Comparison of ENCODE assay signal across 8 cellular contexts in the genomic region with DNA sequence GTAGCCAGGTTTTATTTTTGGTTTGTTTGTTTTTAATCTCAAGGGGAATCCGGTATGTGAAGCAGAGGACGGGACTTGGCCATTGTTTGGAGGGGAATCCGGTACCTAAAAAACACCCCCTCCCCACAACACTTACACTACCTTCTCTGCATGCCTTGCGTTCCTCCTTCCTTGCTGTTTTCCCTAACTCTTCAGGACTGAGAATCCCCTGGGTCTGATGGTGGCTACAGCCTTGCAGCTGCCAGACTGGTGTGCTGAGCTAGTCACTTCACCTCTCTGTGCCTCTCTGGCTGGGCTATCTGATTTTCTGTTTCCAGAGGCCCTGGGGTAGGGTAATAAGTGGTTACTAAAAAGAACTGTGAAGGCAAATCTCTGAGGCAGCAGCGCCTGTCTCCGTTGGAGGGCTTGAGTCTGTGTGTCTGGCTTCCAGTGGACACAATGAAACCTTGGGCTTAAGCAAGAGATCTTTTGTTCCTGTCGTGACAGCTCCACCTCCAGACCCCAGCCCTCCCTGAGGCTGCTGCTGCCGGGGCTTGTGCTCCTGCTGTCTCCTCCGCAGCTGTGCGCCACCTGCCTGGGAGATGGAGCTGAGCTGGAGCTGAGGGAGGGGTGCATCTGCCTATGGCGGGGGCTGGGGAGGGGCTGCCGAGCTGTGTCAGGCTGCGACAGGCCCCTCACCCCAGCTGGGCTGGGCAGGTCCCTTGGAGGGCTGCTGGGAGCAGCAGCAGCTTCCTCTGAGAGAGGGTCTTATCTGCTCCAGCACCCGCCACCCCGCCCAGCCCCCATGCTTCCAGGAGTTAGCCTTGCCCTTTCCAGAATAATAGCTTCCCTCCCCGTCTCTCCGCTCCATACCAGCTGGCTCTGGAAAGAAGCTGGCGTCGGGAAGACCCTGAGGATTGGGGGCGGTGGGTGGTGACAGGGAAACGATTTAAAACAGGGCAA.
DNase-seq lines count a peak whose midpoint lies in the region; ATAC-seq and TF ChIP-seq lines count a peak whose summit lies in the region.

No MANE protein-coding gene starts in this region.

- H3K4me1 ChIP-seq in ectodermal cell (ENCODE audit: control insufficient read depth, insufficient read depth, low read length): peaks cover 46% of the 10 kb centered on the region

- in situ Hi-C loops in GM13977 (cut with MboI; ENCODE audit: low pct_unique_long_range_greater_than_20kb, low sequenced_read_pairs, unreplicated experiment): no loop called here

- H3K27me3 Mint-ChIP-seq in nephron progenitor cell (ENCODE audit: low read depth, poor library complexity): peaks cover 61% of the 10 kb centered on the region

- H3K36me3 Mint-ChIP-seq in nephron progenitor cell (ENCODE audit: low read depth): no peaks in the 10 kb centered on the region

- H3K4me3 Mint-ChIP-seq in nephron progenitor cell: peak overlapping the region; percentile 77

- H3K36me3 ChIP-seq in ectodermal cell (ENCODE audit: control insufficient read depth, insufficient read depth, low read length): no peaks in the 10 kb centered on the region

- peak overlapping the region; percentile 96 for H3K27ac ChIP-seq in ectodermal cell (ENCODE audit: insufficient read depth, low read depth, low read length, poor library complexity, severe bottlenecking)

- H3K9me3 ChIP-seq in ectodermal cell (ENCODE audit: control insufficient read depth, low read length): no peaks in the 10 kb centered on the region

- no peak overlapping the region for H3K27ac Mint-ChIP-seq in nephron progenitor cell

- H3K27me3 ChIP-seq in ectodermal cell (ENCODE audit: control insufficient read depth, insufficient read depth, low read length, poor library complexity, severe bottlenecking): no peaks in the 10 kb centered on the region

- peaks cover 3% of the 10 kb centered on the region for H3K9me3 Mint-ChIP-seq in nephron progenitor cell

- DNase-seq in GM13977 (ENCODE audit: low spot score): no peak
- DNase-seq in NCI-H524 treated with DMSO at 0.1 percent for 48 hours (lab: John Stamatoyannopoulos, UW): peak; percentile 40
- DNase-seq in nephron progenitor cell: peak; percentile 64
- DNase-seq in NOMO-1 treated with DMSO at 0.1 percent for 48 hours (lab: John Stamatoyannopoulos, UW; ENCODE audit: unreplicated experiment): no peak

- 1% methylated on average over 21 of the region's 21 CpGs for WGBS in ectodermal cell, 2 experiments

- H3K4me3 ChIP-seq in ectodermal cell (ENCODE audit: insufficient read depth, low read depth, low read length): peak overlapping the region; percentile 14

- TF ChIP-seq CTCF in GM13977 (IDR thresholded peaks at IDR 0.05; ENCODE audit: extremely low read depth, insufficient read depth, missing control alignments) (peak; percentile 32), nephron progenitor cell (IDR thresholded peaks at IDR 0.05) (no peak)

- peaks cover 54% of the 10 kb centered on the region for H3K4me1 Mint-ChIP-seq in nephron progenitor cell

- ATAC-seq in GM21825 (IDR thresholded peaks at IDR 0.05; ENCODE audit: unreplicated experiment) (no peak), GM19395 (IDR thresholded peaks at IDR 0.05; ENCODE audit: unreplicated experiment) (no peak), GM21423 (IDR thresholded peaks at IDR 0.05; ENCODE audit: unreplicated experiment) (no peak)

Comparison
In these comparisons a context has a peak if more than half of its experiments do, and no peak if none do; other contexts are left out.
1. DNase-seq: peak in NCI-H524 treated with DMSO at 0.1 percent for 48 hours (single experiment) and nephron progenitor cell (single experiment); none in GM13977 (single experiment) and NOMO-1 treated with DMSO at 0.1 percent for 48 hours (single experiment).